Comparison of ENCODE assay signal across 27 cellular contexts in genomic region chr13:34608326-34608725, GRCh38.
"Had no signal": no experiment of that assay in that cellular context is flagged by ENCODE, and none has a peak within 500 bp of the region (broad histone marks: within the 10 kb centered on the region; RNA-seq: fewer than 3 reads in every experiment).

No MANE protein-coding gene starts in this region.

- H3K9me3 ChIP-seq: esophagus squamous epithelium, gastroesophageal sphincter, heart right ventricle had no signal

- H3K36me3 ChIP-seq: brain microvascular endothelial cell, esophagus squamous epithelium, gastroesophageal sphincter, heart right ventricle had no signal

- H3K27ac ChIP-seq: brain microvascular endothelial cell, coronary artery, dorsolateral prefrontal cortex, esophagus squamous epithelium, gastroesophageal sphincter, heart right ventricle, hepatocyte had no signal

- H3K27me3 ChIP-seq: brain microvascular endothelial cell, dorsolateral prefrontal cortex, esophagus squamous epithelium, gastroesophageal sphincter, heart right ventricle, hepatocyte had no signal

- DNase-seq: activated CD4-positive, alpha-beta memory T cell treated with anti-CD3 and anti-CD28 coated beads, Interleukin-2, amount 10 ng/mL, durations not matched to agents 7 days and 5 days; activated CD4-positive, alpha-beta T cell treated with anti-CD3 and anti-CD28 coated beads for 1 hour; activated CD4-positive, alpha-beta T cell treated with anti-CD3 and anti-CD28 coated beads for 4 hours; activated CD4-positive, alpha-beta T cell treated with anti-CD3 and anti-CD28 coated beads, Interleukin-2, amount 10 ng/mL, durations not matched to agents 7 days and 5 days; activated CD4-positive, alpha-beta T cell treated with anti-CD3 and anti-CD28 coated beads, Interleukin-2, amount 50 U/mL, for 4 hours; activated CD8-positive, alpha-beta memory T cell treated with anti-CD3 and anti-CD28 coated beads, Interleukin-2, amount 50 U/mL, for 48 hours; activated gamma-delta T cell; activated naive CD4-positive, alpha-beta T cell treated with anti-CD3 and anti-CD28 coated beads, Interleukin-2, amount 50 U/mL, for 16 hours; activated naive CD4-positive, alpha-beta T cell treated with Interleukin-2 at 50 U/mL for 16 hours; activated T-cell treated with anti-CD3 and anti-CD28 coated beads for 4 hours; activated T-cell treated with anti-CD3 and anti-CD28 coated beads, Interleukin-2, amount 50 U/mL, for 24 hours; activated T-cell treated with anti-CD3 and anti-CD28 coated beads, Interleukin-2, amount 50 U/mL, for 72 hours; amniotic stem cell; anterior cingulate cortex; brain microvascular endothelial cell; dorsolateral prefrontal cortex; effector memory CD4-positive, alpha-beta T cell; endodermal cell; esophagus squamous epithelium; foreskin melanocyte; heart right ventricle; T-helper 17 cell; T1000 had no signal

- ATAC-seq: activated T-cell treated with anti-CD3 and anti-CD28 coated beads, Interleukin-2, amount 50 U/mL, for 72 hours; gastroesophageal sphincter; heart right ventricle; T-helper 17 cell; WTC11 had no signal

- H3K4me3 ChIP-seq: coronary artery, dorsolateral prefrontal cortex, esophagus squamous epithelium, gastroesophageal sphincter, heart right ventricle, hepatocyte had no signal
